ENCODE assay signal across 15 cellular contexts in genomic region chr4:182010876-182011275, GRCh38.
A peak's percentile ranks its signal among the peaks of the same experiment; 100 is the strongest.
DNase-seq lines count a peak whose midpoint lies in the region; ATAC-seq, FAIRE-seq and TF ChIP-seq lines count a peak whose summit lies in the region.
"Had no signal": no experiment of that assay in that cellular context is flagged by ENCODE, and none has a peak within 500 bp of the region (broad histone marks: within the 10 kb centered on the region; RNA-seq: fewer than 3 reads in every experiment).

No MANE protein-coding gene starts in this region.

- TF ChIP-seq CTCF in AG10803 (conservative IDR thresholded peaks at IDR 0.05; ENCODE audit: low read length) (no peak), IMR-90 (conservative IDR thresholded peaks at IDR 0.05; ENCODE audit: low read depth, low read length) (no peak), choroid plexus epithelial cell (conservative IDR thresholded peaks at IDR 0.05; ENCODE audit: low read depth, low read length) (no peak), osteoblast (IDR thresholded peaks at IDR 0.05; ENCODE audit: extremely low read depth, low read depth, low read length) (no peak), D721Med (IDR thresholded peaks at IDR 0.05; ENCODE audit: insufficient read depth, missing control alignments) (no peak)

- H3K36me3 ChIP-seq in IMR-90 (ENCODE audit: control insufficient read depth, insufficient read depth, low read length) = no peaks in the 10 kb centered on the region
- no peaks in the 10 kb centered on the region for H3K36me3 ChIP-seq in osteoblast (ENCODE audit: insufficient read depth, low read length)
- H3K36me3 ChIP-seq: MG63 had no signal

- H4K91ac ChIP-seq in IMR-90 (ENCODE audit: insufficient read depth, low read depth, low read length) = no peak overlapping the region

- H2AK5ac ChIP-seq in IMR-90 (ENCODE audit: low read depth, low read length) = no peak overlapping the region

- no peak overlapping the region for H3K14ac ChIP-seq in IMR-90 (replicated peaks; ENCODE audit: low read depth, low read length)

- H2AFZ ChIP-seq in IMR-90 (replicated peaks; ENCODE audit: low read length, poor library complexity) (no peak overlapping the region), osteoblast (ENCODE audit: low read length) (no peak overlapping the region)

- H3K56ac ChIP-seq in IMR-90 (ENCODE audit: extremely low read depth, insufficient read depth, low read length) = no peak overlapping the region

- H3K4me2 ChIP-seq in IMR-90 (ENCODE audit: low read depth, low read length) (no peak overlapping the region), osteoblast (ENCODE audit: insufficient read depth, low read length) (no peak overlapping the region)

- DNase-seq in AG10803 (ENCODE audit: low read depth) = peak; percentile 76
- DNase-seq in IMR-90 = peak; percentile 68
- peak; percentile 9 for DNase-seq in choroid plexus epithelial cell (ENCODE audit: low read depth)
- peak; percentile 34 for DNase-seq in osteoblast (ENCODE audit: insufficient read length, low spot score, missing footprints)
- no peak for DNase-seq in NCI-H82 treated with DMSO at 0.1 percent for 48 hours (lab: John Stamatoyannopoulos, UW; ENCODE audit: unreplicated experiment)
- no peak for DNase-seq in D721Med (ENCODE audit: insufficient read length, low spot score)
- no peak for DNase-seq in putamen (ENCODE audit: low spot score)
- DNase-seq in GM19238 (ENCODE audit: insufficient read length, low spot score) = no peak
- DNase-seq: COR-L47, KBM-7, MG63, NCI-H1092 treated with DMSO at 0.1 percent for 48 hours, NCI-H187 had no signal

- no peak overlapping the region for H3K23ac ChIP-seq in IMR-90 (ENCODE audit: low read depth, low read length)

- no peaks in the 10 kb centered on the region for H3K9me3 ChIP-seq in IMR-90 (ENCODE audit: control insufficient read depth, insufficient read depth, low read length)
- H3K9me3 ChIP-seq in osteoblast (ENCODE audit: low read depth, low read length) = no peaks in the 10 kb centered on the region
- H3K9me3 ChIP-seq: MG63 had no signal

- TF ChIP-seq RAD21 in IMR-90 (IDR thresholded peaks at IDR 0.05; ENCODE audit: low read length) = no peak

- no peak overlapping the region for H2BK15ac ChIP-seq in IMR-90 (ENCODE audit: low read depth, low read length)

- no peak overlapping the region for H3K9ac ChIP-seq in IMR-90 (ENCODE audit: low read depth, low read length)

- H3K9me1 ChIP-seq in IMR-90 (ENCODE audit: insufficient read depth, low read length) = no peaks in the 10 kb centered on the region

- POLR2A ChIA-PET in IMR-90 (lab: Charles Lee; ENCODE audit: unreplicated experiment) = no interaction called here

- H2AK9ac ChIP-seq in IMR-90 (replicated peaks; ENCODE audit: low read depth, low read length, poor library complexity) = no peak overlapping the region

- BruUV-seq in IMR-90 (replicated peaks; lab: Mats Ljungman, UMichigan) = no TSS peak

- intact Hi-C loops in IMR-90 (cut with micrococcal nuclease) = no loop called here

- H3K27me3 ChIP-seq in IMR-90 (ENCODE audit: control insufficient read depth, insufficient read depth, low read length) = no peaks in the 10 kb centered on the region
- H3K27me3 ChIP-seq in osteoblast (ENCODE audit: insufficient read depth, low read length) = no peaks in the 10 kb centered on the region
- H3K27me3 ChIP-seq: MG63 had no signal

- H3K4me3 ChIP-seq in AG10803 (ENCODE audit: low read length) (no peak overlapping the region), IMR-90 (ENCODE audit: insufficient read depth, low read depth, low read length) (no peak overlapping the region), choroid plexus epithelial cell (ENCODE audit: low read depth, low read length) (no peak overlapping the region), osteoblast (ENCODE audit: insufficient read depth, low read length) (no peak overlapping the region)
- H3K4me3 ChIP-seq: MG63 had no signal

- no peaks in the 10 kb centered on the region for H3K79me1 ChIP-seq in IMR-90 (ENCODE audit: low read depth in 1 of 2, low read length in 2 of 2)

- H2BK5ac ChIP-seq in IMR-90 (ENCODE audit: low read depth, low read length, poor library complexity, severe bottlenecking) = no peak overlapping the region

- dilution Hi-C loops in IMR-90 (cut with HindIII; ENCODE audit: low sequenced_read_pairs, unreplicated experiment) = no loop called here

- H3K4me1 ChIP-seq in IMR-90 (ENCODE audit: control insufficient read depth, insufficient read depth, low read length) (no peaks in the 10 kb centered on the region), osteoblast (ENCODE audit: insufficient read depth, low read length) (peaks cover 3% of the 10 kb centered on the region)

- no peaks in the 10 kb centered on the region for H3K79me2 ChIP-seq in osteoblast (ENCODE audit: insufficient read depth, low read length)

- no peak overlapping the region for H4K5ac ChIP-seq in IMR-90 (ENCODE audit: low read depth, low read length)

- H2BK20ac ChIP-seq in IMR-90 (ENCODE audit: low read depth, low read length) = no peak overlapping the region

- H4K20me1 ChIP-seq in IMR-90 (ENCODE audit: insufficient read depth, low read length) (no peaks in the 10 kb centered on the region), osteoblast (ENCODE audit: insufficient read depth, low read length) (no peaks in the 10 kb centered on the region)

- no peak for TF ChIP-seq POLR2A in IMR-90 (IDR thresholded peaks at IDR 0.05; ENCODE audit: low read depth, low read length)

- H3K4ac ChIP-seq in IMR-90 (ENCODE audit: low read depth, low read length) = no peak overlapping the region

- no peak overlapping the region for H3K18ac ChIP-seq in IMR-90 (ENCODE audit: low read depth, low read length)

- no peak for FAIRE-seq in D721Med (lab: Jason Lieb, UNC)
- FAIRE-seq: H1 had no signal

- CTCF ChIA-PET in IMR-90 (lab: Yijun Ruan, JAX) = interaction anchor here (0.6 kb wide), 1 partner anchor 21 kb away, joined by 3 read pairs; no protein-coding TSS in a partner anchor

- H4K8ac ChIP-seq in IMR-90 (ENCODE audit: low read depth in 2 of 2, low read length in 2 of 2) = no peak overlapping the region

- 83% methylated on average over 1 of the region's 1 CpG; no CpG with 5 or more reads in 1 of the 2 experiments for WGBS in IMR-90 (ENCODE audit: extremely low coverage in 2 of 2, insufficient read length in 1 of 2), 2 experiments

- H3K27ac ChIP-seq in IMR-90 (ENCODE audit: insufficient read depth, low read length) (no peak overlapping the region), osteoblast (ENCODE audit: low read depth, low read length) (no peak overlapping the region)
- H3K27ac ChIP-seq: C4-2B had no signal

- peak; percentile 48; the same call in 1 of the 2 replicates for ATAC-seq in IMR-90 (ENCODE audit: low read depth)

- H2BK120ac ChIP-seq in IMR-90 (ENCODE audit: low read depth, low read length) = no peak overlapping the region

- in situ Hi-C loops in IMR-90 (cut with MboI; ENCODE audit: low sequenced_read_pairs) = no loop called here

TF ChIP-seq in IMR-90, 13 proteins besides CTCF, POLR2A, EP300 and RAD21:
- TF ChIP-seq, protein P1, sequence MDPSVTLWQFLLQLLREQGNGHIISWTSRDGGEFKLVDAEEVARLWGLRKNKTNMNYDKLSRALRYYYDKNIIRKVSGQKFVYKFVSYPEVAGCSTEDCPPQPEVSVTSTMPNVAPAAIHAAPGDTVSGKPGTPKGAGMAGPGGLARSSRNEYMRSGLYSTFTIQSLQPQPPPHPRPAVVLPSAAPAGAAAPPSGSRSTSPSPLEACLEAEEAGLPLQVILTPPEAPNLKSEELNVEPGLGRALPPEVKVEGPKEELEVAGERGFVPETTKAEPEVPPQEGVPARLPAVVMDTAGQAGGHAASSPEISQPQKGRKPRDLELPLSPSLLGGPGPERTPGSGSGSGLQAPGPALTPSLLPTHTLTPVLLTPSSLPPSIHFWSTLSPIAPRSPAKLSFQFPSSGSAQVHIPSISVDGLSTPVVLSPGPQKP (IDR thresholded peaks at IDR 0.05; ENCODE audit: borderline replicate concordance, low read depth, low read length) = no peak
- TF ChIP-seq, protein P2, sequence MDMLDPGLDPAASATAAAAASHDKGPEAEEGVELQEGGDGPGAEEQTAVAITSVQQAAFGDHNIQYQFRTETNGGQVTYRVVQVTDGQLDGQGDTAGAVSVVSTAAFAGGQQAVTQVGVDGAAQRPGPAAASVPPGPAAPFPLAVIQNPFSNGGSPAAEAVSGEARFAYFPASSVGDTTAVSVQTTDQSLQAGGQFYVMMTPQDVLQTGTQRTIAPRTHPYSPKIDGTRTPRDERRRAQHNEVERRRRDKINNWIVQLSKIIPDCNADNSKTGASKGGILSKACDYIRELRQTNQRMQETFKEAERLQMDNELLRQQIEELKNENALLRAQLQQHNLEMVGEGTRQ (IDR thresholded peaks at IDR 0.05; ENCODE audit: low read depth, low read length) = no peak
- TF ChIP-seq NFE2L2 (IDR thresholded peaks at IDR 0.05; ENCODE audit: low read depth, low read length) (no peak), SMC3 (IDR thresholded peaks at IDR 0.05; ENCODE audit: low read depth, low read length) (no peak), CEBPB (IDR thresholded peaks at IDR 0.05; ENCODE audit: low read depth, low read length) (no peak), MAZ (IDR thresholded peaks at IDR 0.05; ENCODE audit: borderline replicate concordance, low read depth, low read length) (no peak), RFX5 (IDR thresholded peaks at IDR 0.05; ENCODE audit: low read depth, low read length) (no peak), FOS (IDR thresholded peaks at IDR 0.05; ENCODE audit: low read depth, low read length) (no peak), MXI1 (IDR thresholded peaks at IDR 0.05; ENCODE audit: borderline replicate concordance, low read depth, low read length) (no peak), CHD1 (IDR thresholded peaks at IDR 0.05; ENCODE audit: low read depth, low read length) (no peak), MAFK (IDR thresholded peaks at IDR 0.05; ENCODE audit: low read depth, low read length) (no peak), BHLHE40 (IDR thresholded peaks at IDR 0.05; ENCODE audit: low read depth, low read length) (no peak), RCOR1 (IDR thresholded peaks at IDR 0.05; ENCODE audit: insufficient replicate concordance, low read length) (no peak)

Comparison
In these comparisons a context has a peak if more than half of its experiments do, and no peak if none do; other contexts are left out.
1. DNase-seq: peak in AG10803 (single experiment), IMR-90 (single experiment), choroid plexus epithelial cell (single experiment) and osteoblast (single experiment); none in NCI-H82 treated with DMSO at 0.1 percent for 48 hours (single experiment), D721Med (single experiment), putamen (single experiment) and GM19238 (single experiment).